In the genomic region with DNA sequence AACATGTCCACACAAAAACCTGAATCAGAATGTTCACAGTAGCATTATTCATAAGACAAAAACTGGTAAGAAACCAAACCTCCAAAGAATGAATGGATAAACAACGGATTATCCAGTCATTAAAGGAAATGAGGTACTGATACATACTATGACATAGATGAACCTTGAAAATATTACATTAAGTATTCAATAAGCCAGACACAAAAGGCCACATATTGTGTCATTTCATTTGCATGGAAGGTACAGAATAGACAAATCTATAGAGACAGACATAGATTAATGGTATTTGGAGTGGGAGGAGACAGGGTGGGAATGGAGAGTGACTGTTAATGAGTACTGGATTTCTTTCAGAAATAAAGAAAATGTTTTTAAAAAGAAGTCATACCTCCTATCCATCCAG, we compare ENCODE assay signal across 1 cellular context. TPM values are rescaled to one million over a fixed set of nuclear protein-coding genes. Genes with fewer than 3 reads are reported as not detected.
"Had no signal": no experiment of that assay in that cellular context is flagged by ENCODE, and none has a peak within 500 bp of the region (broad histone marks: within the 10 kb centered on the region; RNA-seq: fewer than 3 reads in every experiment).

No MANE protein-coding gene starts in this region.

RNA-seq across cellular contexts. Expression of a gene that starts 39.9 kb away (rescaled TPM):
- total RNA-seq: ascending aorta had no signal
